ENCODE assay signal across 25 cellular contexts in genomic region chr3:135916310-135916709, GRCh38.
"Had no signal": no experiment of that assay in that cellular context is flagged by ENCODE, and none has a peak within 500 bp of the region (broad histone marks: within the 10 kb centered on the region; RNA-seq: fewer than 3 reads in every experiment).

No MANE protein-coding gene starts in this region.

- DNase-seq: activated CD4-positive, alpha-beta T cell treated with anti-CD3 and anti-CD28 coated beads for 36 hours; activated CD4-positive, alpha-beta T cell treated with anti-CD3 and anti-CD28 coated beads, Interleukin-2, amount 10 ng/mL, durations not matched to agents 7 days and 5 days; activated CD4-positive, alpha-beta T cell treated with anti-CD3 and anti-CD28 coated beads, Interleukin-2, amount 50 U/mL, for 48 hours; activated CD8-positive, alpha-beta T cell treated with anti-CD3 and anti-CD28 coated beads, Interleukin-2, amount 10 ng/mL, durations not matched to agents 7 days and 5 days; activated gamma-delta T cell; activated naive CD4-positive, alpha-beta T cell treated with Interleukin-2 at 50 U/mL for 16 hours; activated naive CD8-positive, alpha-beta T cell treated with anti-CD3 and anti-CD28 coated beads, Interleukin-2, amount 10 ng/mL, durations not matched to agents 7 days and 5 days; activated T-cell treated with anti-CD3 and anti-CD28 coated beads, Interleukin-2, amount 50 U/mL, for 24 hours; amygdala; MM.1S; MV-4-11; NCI-H1092; NCI-H1436 treated with DMSO at 0.1 percent for 48 hours; NCI-H1694 treated with DMSO at 0.1 percent for 48 hours; NCI-H2029; NCI-H345; NCI-H524 treated with DMSO at 0.1 percent for 48 hours; OCI-M1; SHP77; SK-N-SH had no signal

- H3K36me3 ChIP-seq: ascending aorta, cardiac muscle cell, SJSA1 had no signal

- H3K27ac ChIP-seq: ascending aorta, cardiac muscle cell, SJSA1 had no signal

- H3K27me3 ChIP-seq: ascending aorta, cardiac muscle cell, SJSA1 had no signal

- H3K9me3 ChIP-seq: ascending aorta, SJSA1, SK-N-SH had no signal

- H3K4me3 ChIP-seq: ascending aorta, cardiac muscle cell, SJSA1 had no signal

- ATAC-seq: activated CD4-positive, alpha-beta T cell treated with anti-CD3 and anti-CD28 coated beads for 36 hours; activated CD4-positive, CD25-positive, alpha-beta regulatory T cell treated with anti-CD3 and anti-CD28 coated beads, Interleukin-2, amount 50 U/mL, for 24 hours; activated CD8-positive, alpha-beta T cell treated with anti-CD3 and anti-CD28 coated beads, Interleukin-2, amount 10 ng/mL, durations not matched to agents 7 days and 5 days; WTC11 had no signal

- H3K4me2 ChIP-seq: SK-N-SH had no signal

- H3K9ac ChIP-seq: SK-N-SH had no signal

- H3K4me1 ChIP-seq: ascending aorta, SJSA1 had no signal
